Comparison of ENCODE assay signal across 8 cellular contexts in genomic region chr5:57175586-57175985, GRCh38. TPM values are rescaled to one million over a fixed set of nuclear protein-coding genes. Genes with fewer than 3 reads are reported as not detected.
DNase-seq lines count a peak whose midpoint lies in the region; ATAC-seq and TF ChIP-seq lines count a peak whose summit lies in the region.

No MANE protein-coding gene starts in this region.

- H3K27me3 ChIP-seq in mammary epithelial cell (ENCODE audit: insufficient read depth, low read length) (no peaks in the 10 kb centered on the region), stomach smooth muscle (ENCODE audit: control insufficient read depth in 1 of 2, insufficient read depth in 2 of 2, low read length in 2 of 2) (no peaks in the 10 kb centered on the region)

- H3K36me3 Mint-ChIP-seq in memory B cell = peaks cover 11% of the 10 kb centered on the region

- H3K9me3 ChIP-seq in mammary epithelial cell (replicated peaks; ENCODE audit: insufficient read depth, low read length) (no peaks in the 10 kb centered on the region), stomach smooth muscle (ENCODE audit: control insufficient read depth in 2 of 2, low read length in 2 of 2) (no peaks in the 10 kb centered on the region)

- peak overlapping the region; percentile 89 to 98 (median 91) for H3K4me3 ChIP-seq in mammary epithelial cell (replicated peaks in 1 of 3; ENCODE audit: insufficient read depth in 1 of 3, low read depth in 2 of 3, low read length in 3 of 3)
- H3K4me3 ChIP-seq in stomach smooth muscle (ENCODE audit: low read length in 2 of 2) = peak overlapping the region; percentile 91 to 96

- 3% methylated on average over 5 of the region's 5 CpGs for WGBS in mammary epithelial cell (ENCODE audit: low coverage, missing lambda C conversion rate)

- H3K79me2 ChIP-seq in mammary epithelial cell (ENCODE audit: insufficient read depth, low read length) = peaks cover 72% of the 10 kb centered on the region

- no peak overlapping the region for H2AFZ ChIP-seq in mammary epithelial cell (ENCODE audit: low read depth, low read length)

- in situ Hi-C loops in mammary epithelial cell (cut with MboI; ENCODE audit: low sequenced_read_pairs in 2 of 2) = no loop called here

- CTCF ChIA-PET in mammary epithelial cell (lab: Charles Lee; ENCODE audit: low non-redundant PET) = no interaction called here

- no peaks in the 10 kb centered on the region for H3K9me3 Mint-ChIP-seq in memory B cell

- no peak for TF ChIP-seq CTCF in mammary epithelial cell (conservative IDR thresholded peaks at IDR 0.05 in 1 of 2, IDR thresholded peaks at IDR 0.05 in 1 of 2; ENCODE audit: extremely low read depth in 1 of 2, insufficient read depth in 1 of 2, low read depth in 1 of 2, low read length in 2 of 2)

- peaks cover 33% of the 10 kb centered on the region for H3K4me1 Mint-ChIP-seq in memory B cell

- TSS peak; percentile 31 for BruUV-seq in mammary epithelial cell (replicated peaks; lab: Mats Ljungman, UMichigan)

- H3K27ac ChIP-seq in mammary epithelial cell (ENCODE audit: insufficient read depth, low read depth, low read length) (peak overlapping the region; percentile 99), stomach smooth muscle (ENCODE audit: low read length) (peak overlapping the region; percentile 13)

- intact Hi-C loops in mammary epithelial cell (cut with micrococcal nuclease) = no loop called here

- peak overlapping the region; percentile 95 for H3K4me2 ChIP-seq in mammary epithelial cell (ENCODE audit: insufficient read depth, low read depth, low read length)

- H3K36me3 ChIP-seq in mammary epithelial cell (ENCODE audit: insufficient read depth, low read length) (no peaks in the 10 kb centered on the region), stomach smooth muscle (ENCODE audit: control insufficient read depth in 2 of 2, insufficient read depth in 2 of 2, low read length in 2 of 2) (no peaks in the 10 kb centered on the region)

- H3K9ac ChIP-seq in mammary epithelial cell (ENCODE audit: insufficient read depth, low read length) = peak overlapping the region; percentile 100
- H3K9ac ChIP-seq in stomach smooth muscle (ENCODE audit: low read length in 2 of 2) = peak overlapping the region; percentile 48 to 99

- ATAC-seq in memory B cell (ENCODE audit: low read depth) = no peak

- peak overlapping the region; percentile 98 for H3K4me3 Mint-ChIP-seq in memory B cell

- DNase-seq in GM19238 (ENCODE audit: insufficient read length, low spot score) (peak; percentile 20), OCI-M1 (lab: John Stamatoyannopoulos, UW) (peak; percentile 41), mammary epithelial cell (peak; percentile 52), memory B cell (ENCODE audit: low spot score in 2 of 2) (peak in 1 of 2 donors; percentile 18), DMS153 treated with DMSO at 0.1 percent for 48 hours (lab: John Stamatoyannopoulos, UW; ENCODE audit: unreplicated experiment) (no peak), NCI-H1092 (lab: John Stamatoyannopoulos, UW) (no peak), hippocampal formation (lab: John Stamatoyannopoulos, UW) (no peak)

- H3K27me3 Mint-ChIP-seq in memory B cell = no peaks in the 10 kb centered on the region

- H3K4me1 ChIP-seq in mammary epithelial cell (ENCODE audit: insufficient read depth, low read length) (peaks cover 29% of the 10 kb centered on the region), stomach smooth muscle (ENCODE audit: control insufficient read depth, insufficient read depth, low read length) (peaks cover 15% of the 10 kb centered on the region)

- peak overlapping the region; percentile 99 for H3K27ac Mint-ChIP-seq in memory B cell

- no peaks in the 10 kb centered on the region for H4K20me1 ChIP-seq in mammary epithelial cell (ENCODE audit: insufficient read depth, low read length)

- dilution Hi-C loops in mammary epithelial cell (cut with HindIII; ENCODE audit: low sequenced_read_pairs) = no loop called here

RNA-seq across cellular contexts. Expression of gene GPBP1, which starts 1.7 kb away (rescaled TPM):
- total RNA-seq in mammary epithelial cell = 10 to 100 TPM; 39.7 to 55.6 TPM
- polyA plus RNA-seq in mammary epithelial cell = 18.4 TPM
- 27.1 TPM for polyA minus RNA-seq in mammary epithelial cell

Comparison
In these comparisons a context has a peak if more than half of its experiments do, and no peak if none do; other contexts are left out.
1. DNase-seq: peak in GM19238 (single experiment), OCI-M1 (single experiment) and mammary epithelial cell (single experiment); none in DMS153 treated with DMSO at 0.1 percent for 48 hours (single experiment), NCI-H1092 (single experiment) and hippocampal formation (0 of 2).